Comparison of ENCODE assay signal across 2 cellular contexts in the genomic region with DNA sequence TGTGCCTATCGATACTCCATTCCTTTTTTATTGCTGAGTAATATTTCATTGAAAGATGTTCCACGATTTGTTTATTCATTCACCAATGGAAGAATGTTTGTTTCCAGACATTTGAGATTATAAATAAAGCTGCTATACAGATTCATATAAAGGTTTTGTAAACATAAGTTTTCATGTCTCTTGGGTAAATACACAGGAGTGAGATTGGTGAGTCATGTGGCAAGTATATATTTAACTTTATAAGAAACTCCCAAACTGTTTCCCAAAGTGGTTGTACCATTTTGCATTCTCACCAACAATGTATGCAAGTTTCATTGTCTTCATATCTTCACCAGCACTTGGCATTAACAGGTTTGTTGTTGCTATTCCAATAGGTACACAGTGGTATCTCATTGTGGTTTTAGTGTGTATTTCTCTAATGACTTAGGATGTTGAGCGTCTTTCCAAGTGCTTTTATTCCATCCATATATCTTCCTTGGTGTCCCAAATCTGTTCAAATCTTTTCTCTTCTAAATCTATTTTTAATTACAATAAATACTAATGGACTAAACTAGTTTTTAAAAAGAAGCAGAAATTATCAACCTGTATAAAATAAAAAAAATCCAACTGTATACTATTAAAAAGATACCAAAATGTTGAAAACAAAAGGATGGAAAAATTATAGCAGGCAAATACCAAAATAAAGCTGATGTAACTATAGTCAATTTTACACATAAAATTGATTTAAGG.
TF ChIP-seq lines count a peak whose summit lies in the region.

No MANE protein-coding gene starts in this region.

TF ChIP-seq in K562, 482 proteins besides CTCF, POLR2A, EP300 and RAD21 (continued from another document):
- TF ChIP-seq ZNF507 (tag; conservative IDR thresholded peaks at IDR 0.05) (peak; percentile 97), ZNF431 (CRISPR knock-in tag; IDR thresholded peaks at IDR 0.05) (no peak), ZNF354B (CRISPR knock-in tag; IDR thresholded peaks at IDR 0.05) (peak; percentile 40; the same call in 1 of the 2 replicates), ZNF146 (CRISPR knock-in tag; IDR thresholded peaks at IDR 0.05; ENCODE audit: unreplicated experiment) (peak; percentile 34)
- TF ChIP-seq, protein P1, sequence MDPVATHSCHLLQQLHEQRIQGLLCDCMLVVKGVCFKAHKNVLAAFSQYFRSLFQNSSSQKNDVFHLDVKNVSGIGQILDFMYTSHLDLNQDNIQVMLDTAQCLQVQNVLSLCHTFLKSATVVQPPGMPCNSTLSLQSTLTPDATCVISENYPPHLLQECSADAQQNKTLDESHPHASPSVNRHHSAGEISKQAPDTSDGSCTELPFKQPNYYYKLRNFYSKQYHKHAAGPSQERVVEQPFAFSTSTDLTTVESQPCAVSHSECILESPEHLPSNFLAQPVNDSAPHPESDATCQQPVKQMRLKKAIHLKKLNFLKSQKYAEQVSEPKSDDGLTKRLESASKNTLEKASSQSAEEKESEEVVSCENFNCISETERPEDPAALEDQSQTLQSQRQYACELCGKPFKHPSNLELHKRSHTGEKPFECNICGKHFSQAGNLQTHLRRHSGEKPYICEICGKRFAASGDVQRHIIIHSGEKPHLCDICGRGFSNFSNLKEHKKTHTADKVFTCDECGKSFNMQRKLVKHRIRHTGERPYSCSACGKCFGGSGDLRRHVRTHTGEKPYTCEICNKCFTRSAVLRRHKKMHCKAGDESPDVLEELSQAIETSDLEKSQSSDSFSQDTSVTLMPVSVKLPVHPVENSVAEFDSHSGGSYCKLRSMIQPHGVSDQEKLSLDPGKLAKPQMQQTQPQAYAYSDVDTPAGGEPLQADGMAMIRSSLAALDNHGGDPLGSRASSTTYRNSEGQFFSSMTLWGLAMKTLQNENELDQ (CRISPR knock-in tag; IDR thresholded peaks at IDR 0.05; ENCODE audit: borderline replicate concordance): no peak

TF ChIP-seq in GM23338, 12 proteins besides CTCF, POLR2A, EP300 and RAD21:
- TF ChIP-seq ZNF462 (CRISPR knock-in tag; IDR thresholded peaks at IDR 0.05) (no peak), JUNB (IDR thresholded peaks at IDR 0.05; ENCODE audit: unreplicated experiment) (no peak), EZH2phosphoT487 (IDR thresholded peaks at IDR 0.05; ENCODE audit: unreplicated experiment) (no peak), ZNF331 (CRISPR knock-in tag; IDR thresholded peaks at IDR 0.05; ENCODE audit: low read depth) (no peak), NANOG (IDR thresholded peaks at IDR 0.05; ENCODE audit: borderline replicate concordance) (no peak), ZNF114 (CRISPR knock-in tag; IDR thresholded peaks at IDR 0.05) (no peak), CREB1 (CRISPR knock-in tag; IDR thresholded peaks at IDR 0.05; ENCODE audit: low read depth) (no peak), STAT1 (IDR thresholded peaks at IDR 0.05; ENCODE audit: unreplicated experiment) (no peak)
